35 cellular contexts compared by ENCODE assay signal in genomic region chr3:43528498-43529099, GRCh38.
"Had no signal": no experiment of that assay in that cellular context is flagged by ENCODE, and none has a peak within 500 bp of the region (broad histone marks: within the 10 kb centered on the region; RNA-seq: fewer than 3 reads in every experiment).

No MANE protein-coding gene starts in this region.

- H3K9me3 ChIP-seq: adrenal gland had no signal

- FAIRE-seq: astrocyte, TTC549 had no signal

- DNase-seq: activated CD4-positive, alpha-beta memory T cell treated with anti-CD3 and anti-CD28 coated beads, Interleukin-2, amount 10 ng/mL, durations not matched to agents 7 days and 5 days; activated CD4-positive, alpha-beta T cell treated with anti-CD3 and anti-CD28 coated beads for 1 hour; activated CD4-positive, alpha-beta T cell treated with anti-CD3 and anti-CD28 coated beads for 48 hours; activated CD4-positive, alpha-beta T cell treated with anti-CD3 and anti-CD28 coated beads, Interleukin-2, amount 10 ng/mL, durations not matched to agents 7 days and 5 days; activated CD4-positive, alpha-beta T cell treated with anti-CD3 and anti-CD28 coated beads, Interleukin-2, amount 50 U/mL, for 48 hours; activated CD4-positive, CD25-positive, alpha-beta regulatory T cell; activated CD8-positive, alpha-beta memory T cell treated with anti-CD3 and anti-CD28 coated beads, Interleukin-2, amount 50 U/mL, for 4 hours; activated effector memory CD4-positive, alpha-beta T cell treated with anti-CD3 and anti-CD28 coated beads, Interleukin-2, amount 50 U/mL, for 16 hours; activated gamma-delta T cell treated with Interleukin-2 at 50 U/mL for 16 hours; activated naive CD4-positive, alpha-beta T cell; activated naive CD4-positive, alpha-beta T cell treated with anti-CD3 and anti-CD28 coated beads for 36 hours; activated naive CD4-positive, alpha-beta T cell treated with anti-CD3 and anti-CD28 coated beads, Interleukin-2, amount 50 U/mL, for 16 hours; activated naive CD8-positive, alpha-beta T cell treated with anti-CD3 and anti-CD28 coated beads for 36 hours; activated T-cell treated with anti-CD3 and anti-CD28 coated beads for 4 hours; activated T-cell treated with anti-CD3 and anti-CD28 coated beads, Interleukin-2, amount 50 U/mL, for 1 hour; activated T-cell treated with anti-CD3 and anti-CD28 coated beads, Interleukin-2, amount 50 U/mL, for 48 hours; adrenal gland; amniotic stem cell; aorta; body of pancreas; brain microvascular endothelial cell; central memory CD4-positive, alpha-beta T cell; T-helper 1 cell; T-helper 2 cell; T-helper 9 cell had no signal

- H3K36me3 ChIP-seq: adrenal gland, brain microvascular endothelial cell, breast epithelium had no signal

- H3K27ac ChIP-seq: adrenal gland, body of pancreas, brain microvascular endothelial cell, breast epithelium, VCaP had no signal

- H3K4me3 ChIP-seq: adrenal gland, body of pancreas, breast epithelium had no signal

- H3K4me1 Mint-ChIP-seq: activated CD4-positive, alpha-beta T cell treated with anti-CD3 and anti-CD28 coated beads, Interleukin-2, amount 10 ng/mL, durations not matched to agents 7 days and 5 days; activated naive CD8-positive, alpha-beta T cell treated with anti-CD3 and anti-CD28 coated beads for 36 hours; activated T-helper 17 cell treated with anti-CD3 and anti-CD28 coated beads, Interleukin-2, amount 50 U/mL, for 72 hours had no signal

- ATAC-seq: activated CD4-positive, CD25-positive, alpha-beta regulatory T cell treated with anti-CD3 and anti-CD28 coated beads, Interleukin-2, amount 50 U/mL, for 24 hours; activated naive CD4-positive, alpha-beta T cell treated with anti-CD3 and anti-CD28 coated beads, Interleukin-2, amount 50 U/mL, for 72 hours; activated T-helper 17 cell treated with anti-CD3 and anti-CD28 coated beads, Interleukin-2, amount 50 U/mL, for 72 hours; body of pancreas had no signal

- H3K4me3 Mint-ChIP-seq: activated CD4-positive, alpha-beta memory T cell treated with anti-CD3 and anti-CD28 coated beads, Interleukin-2, amount 10 ng/mL, durations not matched to agents 7 days and 5 days; activated CD4-positive, alpha-beta T cell treated with anti-CD3 and anti-CD28 coated beads, Interleukin-2, amount 10 ng/mL, durations not matched to agents 7 days and 5 days; activated naive CD4-positive, alpha-beta T cell treated with anti-CD3 and anti-CD28 coated beads for 36 hours; activated naive CD8-positive, alpha-beta T cell treated with anti-CD3 and anti-CD28 coated beads for 36 hours; activated T-helper 1 cell treated with anti-CD3 and anti-CD28 coated beads, Interleukin-12 subunit alpha, Interleukin-12 subunit beta, Interleukin-2, Interleukin-4 antibody, amounts not matched to agents 30 ng/mL and 10 ng/mL and 1 ng/mL, durations not matched to agents 14 hours and 24 hours and 36 hours; activated T-helper 17 cell treated with anti-CD3 and anti-CD28 coated beads, Interleukin-2, amount 50 U/mL, for 72 hours; T-helper 1 cell treated with Interleukin-12 subunit alpha and Interleukin-12 subunit beta and Interleukin-4 antibody, amounts not matched to agents 30 μg/mL and 1 μg/mL, for 36 hours; T-helper 2 cell treated with Interferon-gamma antibody and Interleukin-4, amounts not matched to agents 5 μg/mL and 100 μg/mL, for 36 hours had no signal

- H3K27me3 Mint-ChIP-seq: activated CD4-positive, alpha-beta memory T cell treated with anti-CD3 and anti-CD28 coated beads, Interleukin-2, amount 10 ng/mL, durations not matched to agents 7 days and 5 days; activated CD4-positive, alpha-beta T cell treated with anti-CD3 and anti-CD28 coated beads, Interleukin-2, amount 10 ng/mL, durations not matched to agents 7 days and 5 days; activated naive CD8-positive, alpha-beta T cell treated with anti-CD3 and anti-CD28 coated beads for 36 hours; activated T-helper 17 cell treated with anti-CD3 and anti-CD28 coated beads, Interleukin-2, amount 50 U/mL, for 72 hours had no signal

- H3K27ac Mint-ChIP-seq: activated CD4-positive, alpha-beta memory T cell treated with anti-CD3 and anti-CD28 coated beads, Interleukin-2, amount 10 ng/mL, durations not matched to agents 7 days and 5 days; activated CD4-positive, alpha-beta T cell treated with anti-CD3 and anti-CD28 coated beads, Interleukin-2, amount 10 ng/mL, durations not matched to agents 7 days and 5 days; activated naive CD4-positive, alpha-beta T cell treated with anti-CD3 and anti-CD28 coated beads for 36 hours; activated naive CD4-positive, alpha-beta T cell treated with anti-CD3 and anti-CD28 coated beads, Interleukin-2, amount 50 U/mL, for 72 hours; activated naive CD8-positive, alpha-beta T cell treated with anti-CD3 and anti-CD28 coated beads for 36 hours; activated T-helper 1 cell treated with anti-CD3 and anti-CD28 coated beads, Interleukin-12 subunit alpha, Interleukin-12 subunit beta, Interleukin-2, Interleukin-4 antibody, amounts not matched to agents 30 ng/mL and 10 ng/mL and 1 ng/mL, durations not matched to agents 14 hours and 24 hours and 36 hours; activated T-helper 17 cell treated with anti-CD3 and anti-CD28 coated beads, Interleukin-2, amount 50 U/mL, for 72 hours; T-helper 1 cell treated with Interleukin-12 subunit alpha and Interleukin-12 subunit beta and Interleukin-4 antibody, amounts not matched to agents 30 μg/mL and 1 μg/mL, for 36 hours; T-helper 2 cell treated with Interferon-gamma antibody and Interleukin-4, amounts not matched to agents 5 μg/mL and 100 μg/mL, for 36 hours had no signal

- H3K4me1 ChIP-seq: adrenal gland, body of pancreas, breast epithelium had no signal
